ENCODE assay signal across 1 cellular context in genomic region chr19:11639602-11640471, GRCh38.
TF ChIP-seq lines count a peak whose summit lies in the region.

No MANE protein-coding gene starts in this region.

TF ChIP-seq in HepG2, 621 proteins besides CTCF, POLR2A, EP300 and RAD21 (continued from another document and continues in another):
- TF ChIP-seq KDM2A (CRISPR knock-in tag; IDR thresholded peaks at IDR 0.05; ENCODE audit: borderline replicate concordance, low read depth) = peak; percentile 56; the same call in 1 of the 2 replicates
- TF ChIP-seq ZNF598 (CRISPR knock-in tag; IDR thresholded peaks at IDR 0.05; ENCODE audit: borderline replicate concordance) = peak; percentile 84; the same call in 1 of the 2 replicates
- TF ChIP-seq YY1 (IDR thresholded peaks at IDR 0.05; ENCODE audit: insufficient read depth, insufficient replicate concordance, low read depth, low read length) = no peak
- no peak for TF ChIP-seq ZNF549 (CRISPR knock-in tag; IDR thresholded peaks at IDR 0.05)
- 0 out of 4 replicates have a peak, but pooled peaks of 1 of the 2 experiments have one; percentile 9 for TF ChIP-seq NR2F1 (CRISPR knock-in tag; IDR thresholded peaks at IDR 0.05)
- TF ChIP-seq RCOR2 (CRISPR knock-in tag; IDR thresholded peaks at IDR 0.05) = no peak
- TF ChIP-seq ZNF263 (CRISPR knock-in tag; IDR thresholded peaks at IDR 0.05) = 0 out of 2 replicates have a peak, but pooled peaks have one; percentile 25
- no peak for TF ChIP-seq MLX (CRISPR knock-in tag; IDR thresholded peaks at IDR 0.05)
- no peak for TF ChIP-seq DNMT1 (CRISPR knock-in tag; IDR thresholded peaks at IDR 0.05)
- TF ChIP-seq GFI1 (CRISPR knock-in tag; IDR thresholded peaks at IDR 0.05; ENCODE audit: borderline replicate concordance) = peak; percentile 13; the same call in 1 of the 2 replicates
- TF ChIP-seq ISX (CRISPR knock-in tag; conservative IDR thresholded peaks at IDR 0.05) = no peak
- TF ChIP-seq TFDP1 (CRISPR knock-in tag; IDR thresholded peaks at IDR 0.05; ENCODE audit: borderline replicate concordance) = peak; percentile 93; the same call in 1 of the 2 replicates
- TF ChIP-seq NFYC (CRISPR knock-in tag; IDR thresholded peaks at IDR 0.05) = peak; percentile 85
- TF ChIP-seq NR0B2 (CRISPR knock-in tag; IDR thresholded peaks at IDR 0.05) = no peak
- peak; percentile 13; the same call in 1 of the 2 replicates for TF ChIP-seq MXD3 (CRISPR knock-in tag; IDR thresholded peaks at IDR 0.05)
- TF ChIP-seq NRL (CRISPR knock-in tag; IDR thresholded peaks at IDR 0.05; ENCODE audit: borderline replicate concordance) = 0 out of 2 replicates have a peak, but pooled peaks have one; percentile 46
- TF ChIP-seq SALL2 (CRISPR knock-in tag; IDR thresholded peaks at IDR 0.05) = 0 out of 2 replicates have a peak, but pooled peaks have one; percentile 32
- TF ChIP-seq ARID3A (IDR thresholded peaks at IDR 0.05; ENCODE audit: low read depth, low read length) = no peak
- 0 out of 2 replicates have a peak, but pooled peaks have one; percentile 20 for TF ChIP-seq ZSCAN29 (CRISPR knock-in tag; conservative IDR thresholded peaks at IDR 0.05)
- peak; percentile 41; the same call in 1 of the 2 replicates for TF ChIP-seq ZNF556 (CRISPR knock-in tag; IDR thresholded peaks at IDR 0.05; ENCODE audit: borderline replicate concordance)
- TF ChIP-seq ZNF776 (CRISPR knock-in tag; IDR thresholded peaks at IDR 0.05) = no peak
- 0 out of 2 replicates have a peak, but pooled peaks have one; percentile 6 for TF ChIP-seq ZMYM4 (CRISPR knock-in tag; IDR thresholded peaks at IDR 0.05)
- peak; percentile 60; the same call in 1 of the 2 replicates for TF ChIP-seq ZNF501 (CRISPR knock-in tag; IDR thresholded peaks at IDR 0.05)
- peak; percentile 82 for TF ChIP-seq E2F5 (CRISPR knock-in tag; conservative IDR thresholded peaks at IDR 0.05)
- peak; percentile 79 for TF ChIP-seq PHF8 (CRISPR knock-in tag; IDR thresholded peaks at IDR 0.05)
- peak; percentile 28; the same call in 1 of the 2 replicates for TF ChIP-seq CCDC6 (CRISPR knock-in tag; IDR thresholded peaks at IDR 0.05)
- TF ChIP-seq ZNF547 (CRISPR knock-in tag; IDR thresholded peaks at IDR 0.05) = 0 out of 2 replicates have a peak, but pooled peaks have one; percentile 41
- 0 out of 2 replicates have a peak, but pooled peaks have one; percentile 91 for TF ChIP-seq ZNF737 (CRISPR knock-in tag; IDR thresholded peaks at IDR 0.05; ENCODE audit: borderline replicate concordance)
- peak; percentile 67 for TF ChIP-seq ZNF441 (CRISPR knock-in tag; IDR thresholded peaks at IDR 0.05; ENCODE audit: borderline replicate concordance)
- TF ChIP-seq TCF12 (IDR thresholded peaks at IDR 0.05) = no peak
- TF ChIP-seq TCF12 (CRISPR knock-in tag; IDR thresholded peaks at IDR 0.05) = no peak
- peak; percentile 66; the same call in 1 of the 2 replicates for TF ChIP-seq CHCHD3 (CRISPR knock-in tag; IDR thresholded peaks at IDR 0.05)
- 0 out of 2 replicates have a peak, but pooled peaks have one; percentile 23 for TF ChIP-seq BORCS8-MEF2B (CRISPR knock-in tag; IDR thresholded peaks at IDR 0.05)
- peak; percentile 50; the same call in 1 of the 2 replicates for TF ChIP-seq NFKB2 (CRISPR knock-in tag; IDR thresholded peaks at IDR 0.05; ENCODE audit: borderline replicate concordance)
- TF ChIP-seq TBX2 (CRISPR knock-in tag; IDR thresholded peaks at IDR 0.05; ENCODE audit: borderline replicate concordance) = peak; percentile 31
- TF ChIP-seq ZNF557 (CRISPR knock-in tag; IDR thresholded peaks at IDR 0.05) = no peak
- TF ChIP-seq SOX13 (IDR thresholded peaks at IDR 0.05) = no peak
- TF ChIP-seq SOX13 (CRISPR knock-in tag; conservative IDR thresholded peaks at IDR 0.05 in 1 of 2, IDR thresholded peaks at IDR 0.05 in 1 of 2) = 0 out of 4 replicates have a peak, but pooled peaks of 1 of the 2 experiments have one; percentile 30
- TF ChIP-seq IRF9 (CRISPR knock-in tag; IDR thresholded peaks at IDR 0.05; ENCODE audit: borderline replicate concordance) = no peak
- TF ChIP-seq KAT2B (IDR thresholded peaks at IDR 0.05; ENCODE audit: borderline replicate concordance, low read depth, low read length) = no peak
- TF ChIP-seq TIGD3 (CRISPR knock-in tag; IDR thresholded peaks at IDR 0.05; ENCODE audit: borderline replicate concordance) = no peak
- TF ChIP-seq AHDC1 (CRISPR knock-in tag; IDR thresholded peaks at IDR 0.05; ENCODE audit: borderline replicate concordance) = peak; percentile 39; the same call in 1 of the 2 replicates
- peak; percentile 48; the same call in 1 of the 2 replicates for TF ChIP-seq MEIS1 (CRISPR knock-in tag; IDR thresholded peaks at IDR 0.05; ENCODE audit: borderline replicate concordance)
